In the genomic region with DNA sequence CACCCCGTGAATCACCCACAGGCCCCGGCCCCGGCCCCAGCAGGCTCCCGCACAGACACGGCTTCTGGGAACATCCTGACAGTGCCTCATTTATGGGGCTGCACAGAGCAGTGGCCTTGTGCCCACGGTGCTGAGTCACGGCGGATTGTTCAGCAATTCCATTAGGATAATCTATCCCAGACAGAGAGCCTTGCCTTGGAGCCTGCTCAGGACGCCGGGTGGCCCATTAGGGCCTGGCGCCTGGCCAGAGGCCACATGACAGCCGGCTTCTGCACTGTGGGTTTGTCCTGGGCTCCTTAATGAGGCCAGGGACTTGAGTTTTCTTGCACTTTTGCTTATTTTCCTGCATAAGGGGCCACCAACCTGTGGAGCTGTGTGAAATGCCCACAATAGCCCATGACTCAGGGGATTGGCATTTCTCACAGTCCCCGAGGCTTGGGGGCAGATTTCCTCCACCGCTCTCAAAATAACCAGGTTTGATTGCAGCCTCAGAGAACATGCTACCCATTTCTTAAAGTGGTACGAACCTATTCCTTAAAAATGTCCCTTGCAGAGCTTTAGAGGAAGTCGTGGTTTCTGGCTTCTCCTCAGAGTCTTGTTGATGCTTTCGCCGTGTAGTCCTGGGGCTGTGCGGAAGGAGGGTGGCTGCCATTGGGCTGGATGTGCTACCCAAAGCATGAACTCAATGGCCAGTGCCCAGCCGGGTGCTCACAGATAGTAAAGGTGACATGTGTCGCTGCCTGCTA, we compare ENCODE assay signal across 8 cellular contexts. TPM values are rescaled to one million over a fixed set of nuclear protein-coding genes. Genes with fewer than 3 reads are reported as not detected.
DNase-seq lines count a peak whose midpoint lies in the region; ATAC-seq, FAIRE-seq and TF ChIP-seq lines count a peak whose summit lies in the region.

No MANE protein-coding gene starts in this region.

- H3F3A ChIP-seq in GM23248 (ENCODE audit: insufficient read depth), result peaks cover 9% of the 10 kb centered on the region

- H2AFZ ChIP-seq in GM23248 (peak overlapping the region; percentile 66), mammary epithelial cell (ENCODE audit: low read depth, low read length) (peak overlapping the region; percentile 89)

- H3K9me2 ChIP-seq in GM23248 (ENCODE audit: insufficient read depth), result no peaks in the 10 kb centered on the region

- H3K4me1 ChIP-seq in GM23248 (ENCODE audit: insufficient read depth) (peaks cover 15% of the 10 kb centered on the region), mammary epithelial cell (ENCODE audit: insufficient read depth, low read length) (peaks cover 28% of the 10 kb centered on the region), small intestine (ENCODE audit: control insufficient read depth in 2 of 2, insufficient read depth in 1 of 2, low read depth in 1 of 2, low read length in 1 of 2) (peaks cover 4 to 5% of the 10 kb centered on the region in 2 donors)

- WGBS in GM23248 (ENCODE audit: low coverage in 1 of 2, low lambda C conversion rate in 2 of 2, missing lambda C conversion rate in 2 of 2), 2 experiments, result 15 to 17% methylated on average over 21 of the region's 21 CpGs
- WGBS in mammary epithelial cell (ENCODE audit: low coverage, missing lambda C conversion rate), result 9% methylated on average over 13 of the region's 21 CpGs
- 14 to 26% (median 25%) methylated on average over 21 of the region's 21 CpGs for WGBS in small intestine, 3 donors

- TF ChIP-seq CTCF in mammary epithelial cell (conservative IDR thresholded peaks at IDR 0.05 in 1 of 2, IDR thresholded peaks at IDR 0.05 in 1 of 2; ENCODE audit: extremely low read depth in 1 of 2, insufficient read depth in 1 of 2, low read depth in 1 of 2, low read length in 2 of 2), result no peak

- dilution Hi-C loops in mammary epithelial cell (cut with HindIII; ENCODE audit: low sequenced_read_pairs), result no loop called here

- peak overlapping the region; percentile 47 for H3K4me3 ChIP-seq in GM23248
- peak overlapping the region; percentile 7 to 28 (median 20) for H3K4me3 ChIP-seq in mammary epithelial cell (replicated peaks in 1 of 3; ENCODE audit: insufficient read depth in 1 of 3, low read depth in 2 of 3, low read length in 3 of 3)
- H3K4me3 ChIP-seq in small intestine (ENCODE audit: low read depth in 1 of 2, low read length in 2 of 2), result no peak overlapping the region

- CTCF ChIA-PET in mammary epithelial cell (lab: Charles Lee; ENCODE audit: low non-redundant PET), result no interaction called here

- in situ Hi-C loops in GM23248 (cut with MboI) (loop anchor here (25.0 kb wide), 1 partner anchor 613 kb away; the partner anchor contains the start of gene LYSMD4), mammary epithelial cell (cut with MboI; ENCODE audit: low sequenced_read_pairs in 2 of 2) (no loop called here)

- H3K36me3 ChIP-seq in GM23248 (ENCODE audit: low read depth), result no peaks in the 10 kb centered on the region
- H3K36me3 ChIP-seq in mammary epithelial cell (ENCODE audit: insufficient read depth, low read length), result no peaks in the 10 kb centered on the region
- no peaks in the 10 kb centered on the region for H3K36me3 ChIP-seq in small intestine (ENCODE audit: control insufficient read depth in 2 of 2, insufficient read depth in 2 of 2, low read length in 2 of 2)

- peak overlapping the region; percentile 84 for H3K4me2 ChIP-seq in GM23248 (ENCODE audit: unreplicated experiment)
- H3K4me2 ChIP-seq in mammary epithelial cell (ENCODE audit: insufficient read depth, low read depth, low read length), result peak overlapping the region; percentile 86

- H3K27me3 ChIP-seq in GM23248 (replicated peaks; ENCODE audit: insufficient read depth) (no peaks in the 10 kb centered on the region), mammary epithelial cell (ENCODE audit: insufficient read depth, low read length) (no peaks in the 10 kb centered on the region), small intestine (ENCODE audit: control insufficient read depth in 2 of 2, insufficient read depth in 2 of 2, low read length in 2 of 2) (no peaks in the 10 kb centered on the region)

- ATAC-seq in GM21619 (IDR thresholded peaks at IDR 0.05; ENCODE audit: unreplicated experiment) (no peak), HG03342 (IDR thresholded peaks at IDR 0.05; ENCODE audit: unreplicated experiment) (no peak)

- H3K79me2 ChIP-seq in GM23248 (ENCODE audit: insufficient read depth) (no peaks in the 10 kb centered on the region), mammary epithelial cell (ENCODE audit: insufficient read depth, low read length) (no peaks in the 10 kb centered on the region)

- BruUV-seq in mammary epithelial cell (replicated peaks; lab: Mats Ljungman, UMichigan), result no TSS peak

- peak; percentile 98 for DNase-seq in GM23248
- peak; percentile 91 to 96 for DNase-seq in NCI-H524 (lab: John Stamatoyannopoulos, UW)
- DNase-seq in mammary epithelial cell, result peak; percentile 92
- peak; percentile 99 for DNase-seq in islet precursor cell
- peak; percentile 90 for DNase-seq in small intestine
- DNase-seq in cortex of kidney (lab: John Stamatoyannopoulos, UW), result no peak

- H4K20me1 ChIP-seq in GM23248 (ENCODE audit: insufficient read depth), result no peaks in the 10 kb centered on the region
- H4K20me1 ChIP-seq in mammary epithelial cell (ENCODE audit: insufficient read depth, low read length), result no peaks in the 10 kb centered on the region

- intact Hi-C loops in mammary epithelial cell (cut with micrococcal nuclease), result loop anchor here (1.0 kb wide), 2 partner anchors 17 to 89 kb away; no protein-coding TSS in a partner anchor

- H3K27ac ChIP-seq in GM23248 (peak overlapping the region; percentile 75), mammary epithelial cell (ENCODE audit: insufficient read depth, low read depth, low read length) (peak overlapping the region; percentile 22), small intestine (ENCODE audit: low read depth in 1 of 2, low read length in 1 of 2) (peak overlapping the region; percentile 12 to 57)

- no peak for FAIRE-seq in small intestine (lab: Jason Lieb, UNC)

- H3K9ac ChIP-seq in GM23248 (peak overlapping the region; percentile 44; the same call in 1 of the 2 replicates), mammary epithelial cell (ENCODE audit: insufficient read depth, low read length) (no peak overlapping the region)

- H3K9me3 ChIP-seq in GM23248 (ENCODE audit: low read depth) (no peaks in the 10 kb centered on the region), mammary epithelial cell (replicated peaks; ENCODE audit: insufficient read depth, low read length) (no peaks in the 10 kb centered on the region), small intestine (ENCODE audit: control insufficient read depth, low read depth) (no peaks in the 10 kb centered on the region)

RNA-seq across cellular contexts. Expression of gene SYNM, which starts 19.0 kb away (rescaled TPM):
- total RNA-seq in GM23248 (2014; rRNA removed; shearing (Covaris generic)), result 0.97 and 1.6 TPM in 2 replicates
- polyA plus RNA-seq in GM23248 (2016; fragmentation: Nextera tagmentation; extraction: Ambion mirVana) (0.15 and 0.18 TPM in 2 replicates), mammary epithelial cell (0.31 TPM), small intestine (10 to 100 TPM in 1 of 3 donors, 1 to 10 TPM in 2; 2.9 to 18.1 (median 3.5) TPM)
- 1 to 10 TPM in 1 of 2 donors, under 1 TPM in 1; 0.82 to 4.3 TPM for total RNA-seq in mammary epithelial cell
- polyA minus RNA-seq in mammary epithelial cell, result 4.4 TPM

Comparison
In these comparisons a context has a peak if more than half of its experiments do, and no peak if none do; other contexts are left out.
1. H3K27ac ChIP-seq: peak in every context shown above with its lines; median percentile 75 in GM23248; 34 in small intestine; 22 in mammary epithelial cell.
2. H3K4me3 ChIP-seq: peak in GM23248 (single experiment) and mammary epithelial cell (3 of 3); none in small intestine (0 of 2).